Comparison of ENCODE assay signal across 1 cellular context in genomic region chr2:150586858-150587257, GRCh38.
TF ChIP-seq lines count a peak whose summit lies in the region.

No MANE protein-coding gene starts in this region.

TF ChIP-seq in liver, 16 proteins besides CTCF, POLR2A, EP300 and RAD21 (continued from another document):
- TF ChIP-seq MAX (IDR thresholded peaks at IDR 0.05) (peak; percentile 89), JUND (IDR thresholded peaks at IDR 0.05) (peak; percentile 73 to 96), HNF4A (conservative IDR thresholded peaks at IDR 0.05) (peak; percentile 61 to 90)
